1 cellular context compared by ENCODE assay signal in the genomic region with DNA sequence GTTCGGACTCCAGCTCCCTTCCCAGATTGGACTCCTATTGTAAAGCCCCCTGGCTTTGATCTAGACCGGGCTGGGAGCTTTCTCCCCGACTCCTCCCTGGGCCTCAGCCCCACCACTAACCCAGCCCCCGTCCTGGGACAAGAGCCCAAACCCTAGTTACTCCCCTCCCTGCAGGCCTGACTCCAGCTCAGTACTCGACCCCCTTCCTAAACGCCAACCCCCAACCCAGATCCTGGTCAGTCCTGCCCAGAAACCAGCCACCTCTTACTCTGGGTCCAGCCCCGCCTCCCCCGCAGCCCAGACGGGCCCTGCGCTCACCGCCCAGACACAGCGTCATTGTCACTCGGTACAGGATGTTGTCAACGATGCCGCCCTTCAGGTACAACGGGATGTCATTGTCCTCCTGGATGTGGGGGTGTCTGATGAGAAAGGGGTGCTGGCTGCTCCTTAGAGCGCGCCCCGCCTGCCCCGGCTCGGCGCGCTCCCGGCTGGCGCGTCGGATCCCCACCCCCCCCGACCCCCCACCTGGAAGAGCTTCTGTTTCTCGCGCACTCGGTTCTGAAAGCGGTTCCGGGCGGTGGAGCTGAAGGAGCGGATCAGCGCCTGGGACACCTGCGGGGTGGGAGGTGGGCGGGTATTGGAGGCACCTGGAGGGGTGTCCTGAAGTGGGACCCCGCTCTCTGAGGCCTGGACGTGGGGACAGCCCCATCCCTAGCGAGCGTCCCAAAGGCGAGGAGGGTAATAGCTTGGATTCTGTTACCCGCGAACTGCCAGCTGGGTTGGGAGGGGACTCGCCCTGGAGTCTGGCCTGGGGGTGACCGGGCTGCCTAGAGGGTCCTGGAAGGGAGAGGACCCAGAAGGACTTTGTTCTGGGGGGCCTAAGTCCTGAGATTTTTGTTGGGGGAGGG.
TF ChIP-seq lines count a peak whose summit lies in the region.

No MANE protein-coding gene starts in this region.

TF ChIP-seq in IMR-90, 13 proteins besides CTCF, POLR2A, EP300 and RAD21:
- TF ChIP-seq SMC3 (IDR thresholded peaks at IDR 0.05; ENCODE audit: low read depth, low read length) (no peak), RCOR1 (IDR thresholded peaks at IDR 0.05; ENCODE audit: insufficient replicate concordance, low read length) (no peak), FOS (IDR thresholded peaks at IDR 0.05; ENCODE audit: low read depth, low read length) (no peak), RFX5 (IDR thresholded peaks at IDR 0.05; ENCODE audit: low read depth, low read length) (no peak), BHLHE40 (IDR thresholded peaks at IDR 0.05; ENCODE audit: low read depth, low read length) (no peak), MAFK (IDR thresholded peaks at IDR 0.05; ENCODE audit: low read depth, low read length) (no peak)
- TF ChIP-seq, protein P1, sequence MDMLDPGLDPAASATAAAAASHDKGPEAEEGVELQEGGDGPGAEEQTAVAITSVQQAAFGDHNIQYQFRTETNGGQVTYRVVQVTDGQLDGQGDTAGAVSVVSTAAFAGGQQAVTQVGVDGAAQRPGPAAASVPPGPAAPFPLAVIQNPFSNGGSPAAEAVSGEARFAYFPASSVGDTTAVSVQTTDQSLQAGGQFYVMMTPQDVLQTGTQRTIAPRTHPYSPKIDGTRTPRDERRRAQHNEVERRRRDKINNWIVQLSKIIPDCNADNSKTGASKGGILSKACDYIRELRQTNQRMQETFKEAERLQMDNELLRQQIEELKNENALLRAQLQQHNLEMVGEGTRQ (IDR thresholded peaks at IDR 0.05; ENCODE audit: low read depth, low read length) = no peak
